In genomic region chr10:91162050-91162494, GRCh38 we compare ENCODE assay signal across 7 cellular contexts. TPM values are rescaled to one million over a fixed set of nuclear protein-coding genes. Genes with fewer than 3 reads are reported as not detected.
DNase-seq lines count a peak whose midpoint lies in the region; ATAC-seq and TF ChIP-seq lines count a peak whose summit lies in the region.

No MANE protein-coding gene starts in this region.

- WGBS in mesodermal cell (ENCODE audit: insufficient coverage in 2 of 2), 2 experiments, result 25 to 30% methylated on average over 7 to 9 of the region's 13 CpGs
- WGBS in tibial nerve, 2 donors, result 11 to 14% methylated on average over 13 of the region's 13 CpGs

- CTCF ChIA-PET in Panc1 (lab: Charles Lee), result no interaction called here

- H3K27me3 ChIP-seq in Panc1 (ENCODE audit: control insufficient read depth, insufficient read depth, low read length), result peaks cover 63% of the 10 kb centered on the region
- H3K27me3 ChIP-seq in tibial nerve, result no peaks in the 10 kb centered on the region

- H3K27ac ChIP-seq in Panc1 (ENCODE audit: low read length) (no peak overlapping the region), cingulate gyrus (ENCODE audit: low read depth, low read length) (peak overlapping the region; percentile 98), mesodermal cell (ENCODE audit: low read depth, low read length, severe bottlenecking) (no peak overlapping the region), tibial nerve (peak overlapping the region; percentile 92 to 98 (median 96))

- intact Hi-C loops in Panc1 (cut with micrococcal nuclease; ENCODE audit: unreplicated experiment), result no loop called here

- BruUV-seq in Panc1 (replicated peaks; lab: Mats Ljungman, UMichigan), result no TSS peak

- DNase-seq in Panc1 (ENCODE audit: low read depth, low spot score), result no peak
- DNase-seq in tibial nerve (ENCODE audit: low spot score in 2 of 2), result no peak
- no peak for DNase-seq in Kasumi-1 (lab: John Stamatoyannopoulos, UW)

- H3K4me1 ChIP-seq in Panc1 (ENCODE audit: control insufficient read depth, insufficient read depth, low read length), result 0 out of 2 replicates have a peak, but pooled peaks cover 4% of the 10 kb centered on the region
- peaks cover 7% of the 10 kb centered on the region for H3K4me1 ChIP-seq in mesodermal cell (ENCODE audit: control insufficient read depth, insufficient read depth, low read length, poor library complexity, severe bottlenecking)
- peaks cover 0 to 34% (median 2%) of the 10 kb centered on the region in 4 donors for H3K4me1 ChIP-seq in tibial nerve

- TF ChIP-seq EP300 in tibial nerve (IDR thresholded peaks at IDR 0.05), result no peak

- H3K9me3 ChIP-seq in Panc1 (ENCODE audit: control insufficient read depth, insufficient read depth, low read depth, low read length), result no peaks in the 10 kb centered on the region
- H3K9me3 ChIP-seq in mesodermal cell (ENCODE audit: control insufficient read depth, low read length), result no peaks in the 10 kb centered on the region
- no peaks in the 10 kb centered on the region for H3K9me3 ChIP-seq in tibial nerve

- TF ChIP-seq CTCF in Panc1 (IDR thresholded peaks at IDR 0.05) (no peak), tibial nerve (IDR thresholded peaks at IDR 0.05) (no peak)

- POLR2A ChIA-PET in Panc1 (lab: Charles Lee), result interaction anchor here (0.6 kb wide), 1 partner anchor 1160 kb away, joined by 3 read pairs; no protein-coding TSS in a partner anchor

- H3K4me3 ChIP-seq in Panc1 (ENCODE audit: low read depth in 2 of 2, low read length in 2 of 2) (peak overlapping the region; percentile 38 to 42), mesodermal cell (ENCODE audit: extremely low read depth, insufficient read depth, low read length, poor library complexity, severe bottlenecking) (peak overlapping the region; percentile 45), tibial nerve (peak overlapping the region; percentile 65 to 92 (median 80))

- in situ Hi-C loops in Panc1 (cut with HindIII; ENCODE audit: low pct_unique_long_range_greater_than_20kb, low sequenced_read_pairs), result no loop called here

- H3K36me3 ChIP-seq in Panc1 (ENCODE audit: control insufficient read depth, insufficient read depth, low read length) (peaks cover 4% of the 10 kb centered on the region; the same call in 1 of the 2 replicates), mesodermal cell (ENCODE audit: control insufficient read depth, insufficient read depth, low read length) (no peaks in the 10 kb centered on the region), tibial nerve (no peaks in the 10 kb centered on the region)

- no peak for TF ChIP-seq POLR2A in tibial nerve (IDR thresholded peaks at IDR 0.05)

- ATAC-seq in GM18861 (IDR thresholded peaks at IDR 0.05; ENCODE audit: unreplicated experiment) (peak; percentile 4), Panc1 (peak; percentile 47; the same call in 1 of the 2 replicates), GM21423 (IDR thresholded peaks at IDR 0.05; ENCODE audit: unreplicated experiment) (no peak)

RNA-seq across cellular contexts. Expression of gene PCGF5, which starts 58.4 kb away (rescaled TPM):
- total RNA-seq in Panc1 (2021; ENCODE audit: unreplicated experiment) (23.3 TPM), tibial nerve (10 to 100 TPM; 29.6 to 59.9 (median 41.4) TPM)
- polyA plus RNA-seq in Panc1 (2012; ENCODE audit: insufficient read length), result 14.6 TPM
- 12.5 TPM for polyA plus RNA-seq in mesodermal cell (2013, experiment 1 of 2)
- 12.7 TPM for polyA plus RNA-seq in mesodermal cell (2013, experiment 2 of 2)

Comparison
In these comparisons a context has a peak if more than half of its experiments do, and no peak if none do; other contexts are left out.
1. H3K27ac ChIP-seq: peak in cingulate gyrus (single experiment) and tibial nerve (4 of 4); none in Panc1 (single experiment) and mesodermal cell (single experiment).
2. Peak in every context shown above with its lines, with median percentiles within 50 percentile points of each other: H3K4me3 ChIP-seq.